Comparison of ENCODE assay signal across 31 cellular contexts in the genomic region with DNA sequence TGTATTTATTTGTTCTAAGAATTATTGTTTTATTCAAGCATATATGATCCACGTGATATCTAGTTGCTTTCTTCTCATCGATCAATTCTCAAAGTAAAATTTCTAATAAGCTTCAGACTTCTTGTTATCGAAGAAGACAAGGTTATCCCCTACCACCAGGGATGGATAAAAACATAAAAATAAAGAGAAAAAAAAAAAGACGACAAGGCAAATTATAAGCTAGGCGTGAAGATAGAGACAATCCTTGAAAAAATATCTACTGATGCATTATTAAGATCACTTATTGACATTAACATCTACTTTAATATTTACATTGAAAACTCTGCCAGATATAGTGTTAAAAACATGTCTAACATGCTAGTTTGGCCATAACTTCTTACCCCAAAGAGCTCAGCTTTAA. TPM values are rescaled to one million over a fixed set of nuclear protein-coding genes. Genes with fewer than 3 reads are reported as not detected.
"Had no signal": no experiment of that assay in that cellular context is flagged by ENCODE, and none has a peak within 500 bp of the region (broad histone marks: within the 10 kb centered on the region; RNA-seq: fewer than 3 reads in every experiment).

No MANE protein-coding gene starts in this region.

- H3K9me3 Mint-ChIP-seq: mesothelial cell of epicardium, naive B cell had no signal

- DNase-seq: dermis blood vessel endothelial cell; dorsolateral prefrontal cortex; effector CD4-positive, alpha-beta T cell; effector memory CD4-positive, alpha-beta T cell; erythroblast; esophagus squamous epithelium; foreskin fibroblast; foreskin melanocyte; gastrocnemius medialis; glutamatergic neuron; head of caudate nucleus; heart right ventricle; hippocampal formation; left cardiac atrium; left lung; left ventricle myocardium superior; lower lobe of right lung; mesenchymal stem cell; mucosa of descending colon; naive B cell had no signal

- ATAC-seq: esophagus mucosa, gastrocnemius medialis, heart right ventricle, left cardiac atrium, left lung, left ventricle myocardium superior, lower lobe of right lung, mucosa of descending colon had no signal

- FAIRE-seq: keratinocyte had no signal

- H3K4me1 ChIP-seq: esophagus squamous epithelium, gastrocnemius medialis, heart right ventricle, left lung, lower lobe of right lung had no signal

- H3K4me1 Mint-ChIP-seq: mesothelial cell of epicardium had no signal

- H3K27me3 Mint-ChIP-seq: naive B cell had no signal

- H3K27ac Mint-ChIP-seq: mesothelial cell of epicardium, naive B cell had no signal

- H3K4me3 ChIP-seq: coronary artery, dorsolateral prefrontal cortex, esophagus squamous epithelium, gastrocnemius medialis, heart right ventricle, left lung, lower lobe of right lung, mucosa of descending colon had no signal

- H3K4me3 Mint-ChIP-seq: mesothelial cell of epicardium, naive B cell had no signal

- H3K9me3 ChIP-seq: esophagus squamous epithelium, gastrocnemius medialis, heart right ventricle, left lung, lower lobe of right lung, mucosa of descending colon had no signal

- H3K27me3 ChIP-seq: dorsolateral prefrontal cortex, esophagus squamous epithelium, gastrocnemius medialis, heart right ventricle, left lung had no signal

- H3K27ac ChIP-seq: coronary artery, dorsolateral prefrontal cortex, epithelial cell of prostate, esophagus squamous epithelium, gastrocnemius medialis, heart right ventricle, left lung, lower lobe of right lung had no signal

RNA-seq across cellular contexts. Expression of a gene that starts 31.2 kb away (rescaled TPM):
- total RNA-seq: dermis blood vessel endothelial cell, esophagus mucosa, esophagus squamous epithelium, glomerular endothelial cell, heart right ventricle, kidney epithelial cell, left cardiac atrium, left lung, left ventricle myocardium superior, lower leg skin, lower lobe of right lung, lung microvascular endothelial cell, mesenteric fat pad, mesothelial cell of epicardium, mucosa of descending colon, myocyte had no signal
- polyA plus RNA-seq: keratinocyte had no signal
